Comparison of ENCODE assay signal across 10 cellular contexts in genomic region chr7:36951257-36951697, GRCh38.
DNase-seq lines count a peak whose midpoint lies in the region; ATAC-seq and TF ChIP-seq lines count a peak whose summit lies in the region.
"Had no signal": no experiment of that assay in that cellular context is flagged by ENCODE, and none has a peak within 500 bp of the region (broad histone marks: within the 10 kb centered on the region; RNA-seq: fewer than 3 reads in every experiment).

No MANE protein-coding gene starts in this region.

- ATAC-seq in GM19023 (IDR thresholded peaks at IDR 0.05; ENCODE audit: unreplicated experiment), result peak; percentile 87
- ATAC-seq in GM21737 (IDR thresholded peaks at IDR 0.05; ENCODE audit: unreplicated experiment), result peak; percentile 90
- peak; percentile 97 for ATAC-seq in HG03354 (IDR thresholded peaks at IDR 0.05; ENCODE audit: poor library complexity, severe bottlenecking, unreplicated experiment)
- no peak for ATAC-seq in stimulated activated effector memory CD8-positive, alpha-beta T cell treated with anti-CD3 and anti-CD28 coated beads, Interleukin-12 subunit alpha, Interleukin-12 subunit beta, amount 100 ng/mL, for 72 hours
- ATAC-seq in WTC11, result no peak

- H3K9me3 ChIP-seq in sigmoid colon, result no peaks in the 10 kb centered on the region
- H3K9me3 ChIP-seq: breast epithelium had no signal

- CTCF ChIA-PET in WTC11 (lab: Charles Lee), result no interaction called here

- no peak overlapping the region for H3K4me3 ChIP-seq in sigmoid colon
- H3K4me3 ChIP-seq: breast epithelium, lung had no signal

- TF ChIP-seq CTCF in WTC11 (IDR thresholded peaks at IDR 0.05) (no peak), sigmoid colon (IDR thresholded peaks at IDR 0.05) (no peak)

- peaks cover 25% of the 10 kb centered on the region for H3K4me1 Mint-ChIP-seq in stimulated activated effector memory CD8-positive, alpha-beta T cell treated with anti-CD3 and anti-CD28 coated beads, Interleukin-12 subunit alpha, Interleukin-12 subunit beta, amount 100 ng/mL, for 72 hours
- peaks cover 37% of the 10 kb centered on the region for H3K4me1 Mint-ChIP-seq in WTC11

- WGBS in sigmoid colon, 2 donors, result 87 to 95% methylated on average over 3 of the region's 3 CpGs

- no peaks in the 10 kb centered on the region for H3K27me3 ChIP-seq in sigmoid colon
- H3K27me3 ChIP-seq: breast epithelium had no signal

- no peak for TF ChIP-seq EP300 in sigmoid colon (IDR thresholded peaks at IDR 0.05)

- peaks cover 0 to 6% (median 0%) of the 10 kb centered on the region in 4 donors for H3K4me1 ChIP-seq in sigmoid colon
- H3K4me1 ChIP-seq: breast epithelium had no signal

- POLR2A ChIA-PET in WTC11 (lab: Charles Lee), result no interaction called here

- H3K4me3 Mint-ChIP-seq in stimulated activated effector memory CD8-positive, alpha-beta T cell treated with anti-CD3 and anti-CD28 coated beads, Interleukin-12 subunit alpha, Interleukin-12 subunit beta, amount 100 ng/mL, for 72 hours, result no peak overlapping the region
- H3K4me3 Mint-ChIP-seq in WTC11, result no peak overlapping the region

- no peaks in the 10 kb centered on the region for H3K36me3 Mint-ChIP-seq in stimulated activated effector memory CD8-positive, alpha-beta T cell treated with anti-CD3 and anti-CD28 coated beads, Interleukin-12 subunit alpha, Interleukin-12 subunit beta, amount 100 ng/mL, for 72 hours
- peaks cover 3% of the 10 kb centered on the region for H3K36me3 Mint-ChIP-seq in WTC11

- no peak overlapping the region for H3K27ac ChIP-seq in sigmoid colon
- H3K27ac ChIP-seq: breast epithelium had no signal

- peak overlapping the region; percentile 9 for H3K27ac Mint-ChIP-seq in stimulated activated effector memory CD8-positive, alpha-beta T cell treated with anti-CD3 and anti-CD28 coated beads, Interleukin-12 subunit alpha, Interleukin-12 subunit beta, amount 100 ng/mL, for 72 hours
- no peak overlapping the region for H3K27ac Mint-ChIP-seq in WTC11

- H3K9me3 Mint-ChIP-seq in stimulated activated effector memory CD8-positive, alpha-beta T cell treated with anti-CD3 and anti-CD28 coated beads, Interleukin-12 subunit alpha, Interleukin-12 subunit beta, amount 100 ng/mL, for 72 hours, result peaks cover 21% of the 10 kb centered on the region
- H3K9me3 Mint-ChIP-seq in WTC11, result peaks cover 35% of the 10 kb centered on the region

- TF ChIP-seq POLR2A in sigmoid colon (IDR thresholded peaks at IDR 0.05), result no peak

- H3K36me3 ChIP-seq in sigmoid colon, result no peaks in the 10 kb centered on the region
- H3K36me3 ChIP-seq: breast epithelium had no signal

- no peaks in the 10 kb centered on the region; the same call in 1 of the 2 replicates for H3K27me3 Mint-ChIP-seq in WTC11 (ENCODE audit: low read depth)

- DNase-seq in stimulated activated effector memory CD8-positive, alpha-beta T cell treated with anti-CD3 and anti-CD28 coated beads, Interleukin-12 subunit alpha, Interleukin-12 subunit beta, amount 100 ng/mL, for 72 hours (ENCODE audit: low spot score in 2 of 2), result no peak
- DNase-seq in WTC11 (ENCODE audit: low spot score) (no peak), KG1 (lab: John Stamatoyannopoulos, UW) (no peak), sigmoid colon (no peak)
- DNase-seq: stimulated activated naive CD4-positive, alpha-beta T cell treated with Interleukin-2 at 50 U/mL for 16 hours had no signal

- intact Hi-C loops in sigmoid colon (cut with DNase I), result no loop called here

TF ChIP-seq in WTC11, 78 proteins besides CTCF, POLR2A, EP300 and RAD21:
- TF ChIP-seq PREB (CRISPR knock-in tag; IDR thresholded peaks at IDR 0.05; ENCODE audit: borderline replicate concordance) (no peak), NR1H2 (CRISPR knock-in tag; IDR thresholded peaks at IDR 0.05) (no peak), ZNF219 (CRISPR knock-in tag; IDR thresholded peaks at IDR 0.05; ENCODE audit: borderline replicate concordance) (no peak), KAT7 (CRISPR knock-in tag; IDR thresholded peaks at IDR 0.05; ENCODE audit: borderline replicate concordance) (no peak), NFE2L1 (CRISPR knock-in tag; IDR thresholded peaks at IDR 0.05) (no peak), JUN (CRISPR knock-in tag; IDR thresholded peaks at IDR 0.05) (no peak), ZNF281 (CRISPR knock-in tag; IDR thresholded peaks at IDR 0.05) (no peak), ZBTB43 (CRISPR knock-in tag; IDR thresholded peaks at IDR 0.05) (no peak), E2F1 (CRISPR knock-in tag; IDR thresholded peaks at IDR 0.05) (no peak)
- TF ChIP-seq, protein P1, sequence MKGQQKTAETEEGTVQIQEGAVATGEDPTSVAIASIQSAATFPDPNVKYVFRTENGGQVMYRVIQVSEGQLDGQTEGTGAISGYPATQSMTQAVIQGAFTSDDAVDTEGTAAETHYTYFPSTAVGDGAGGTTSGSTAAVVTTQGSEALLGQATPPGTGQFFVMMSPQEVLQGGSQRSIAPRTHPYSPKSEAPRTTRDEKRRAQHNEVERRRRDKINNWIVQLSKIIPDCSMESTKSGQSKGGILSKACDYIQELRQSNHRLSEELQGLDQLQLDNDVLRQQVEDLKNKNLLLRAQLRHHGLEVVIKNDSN (CRISPR knock-in tag; IDR thresholded peaks at IDR 0.05), result no peak
- TF ChIP-seq, protein P2, sequence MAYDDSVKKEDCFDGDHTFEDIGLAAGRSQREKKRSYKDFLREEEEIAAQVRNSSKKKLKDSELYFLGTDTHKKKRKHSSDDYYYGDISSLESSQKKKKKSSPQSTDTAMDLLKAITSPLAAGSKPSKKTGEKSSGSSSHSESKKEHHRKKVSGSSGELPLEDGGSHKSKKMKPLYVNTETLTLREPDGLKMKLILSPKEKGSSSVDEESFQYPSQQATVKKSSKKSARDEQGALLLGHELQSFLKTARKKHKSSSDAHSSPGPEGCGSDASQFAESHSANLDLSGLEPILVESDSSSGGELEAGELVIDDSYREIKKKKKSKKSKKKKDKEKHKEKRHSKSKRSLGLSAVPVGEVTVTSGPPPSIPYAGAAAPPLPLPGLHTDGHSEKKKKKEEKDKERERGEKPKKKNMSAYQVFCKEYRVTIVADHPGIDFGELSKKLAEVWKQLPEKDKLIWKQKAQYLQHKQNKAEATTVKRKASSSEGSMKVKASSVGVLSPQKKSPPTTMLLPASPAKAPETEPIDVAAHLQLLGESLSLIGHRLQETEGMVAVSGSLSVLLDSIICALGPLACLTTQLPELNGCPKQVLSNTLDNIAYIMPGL (CRISPR knock-in tag; IDR thresholded peaks at IDR 0.05), result no peak
TF ChIP-seq in WTC11: peak in this region for 0.

Comparison
In these comparisons a context has a peak if more than half of its experiments do, and no peak if none do; other contexts are left out.
1. ATAC-seq: peak in GM19023 (single experiment), GM21737 (single experiment) and HG03354 (single experiment); none in stimulated activated effector memory CD8-positive, alpha-beta T cell treated with anti-CD3 and anti-CD28 coated beads, Interleukin-12 subunit alpha, Interleukin-12 subunit beta, amount 100 ng/mL, for 72 hours (single experiment) and WTC11 (single experiment).